7 cellular contexts compared by ENCODE assay signal in genomic region chr15:58931985-58932384, GRCh38. TPM values are rescaled to one million over a fixed set of nuclear protein-coding genes. Genes with fewer than 3 reads are reported as not detected.
DNase-seq lines count a peak whose midpoint lies in the region; ATAC-seq and TF ChIP-seq lines count a peak whose summit lies in the region.

No MANE protein-coding gene starts in this region.

- ATAC-seq in left colon (peak; percentile 34), GM21786 (IDR thresholded peaks at IDR 0.05; ENCODE audit: unreplicated experiment) (no peak)

- no peak for TF ChIP-seq CTCF in GM12864 (IDR thresholded peaks at IDR 0.05; ENCODE audit: low read depth, low read length, missing control alignments)
- no peak for TF ChIP-seq CTCF in astrocyte of the spinal cord (IDR thresholded peaks at IDR 0.05; ENCODE audit: low read depth, low read length)

- intact Hi-C loops in left colon (cut with DNase I, micrococcal nuclease): loop anchor here in 1 of 2 donors (5.0 kb wide), 1 partner anchor 160 kb away; the partner anchor contains the start of gene MINDY2

- peak overlapping the region; percentile 98 for H3K4me3 ChIP-seq in GM12864 (ENCODE audit: low read depth, low read length)
- H3K4me3 ChIP-seq in astrocyte of the spinal cord (ENCODE audit: low read depth, low read length): peak overlapping the region; percentile 63

- in situ Hi-C loops in astrocyte of the spinal cord (cut with HindIII; ENCODE audit: low sequenced_read_pairs): no loop called here

- DNase-seq in GM12864 (ENCODE audit: low read depth) (peak; percentile 31), MV-4-11 (lab: John Stamatoyannopoulos, UW) (peak; percentile 71), astrocyte of the spinal cord (ENCODE audit: low read depth, low spot score) (peak; percentile 50), left colon (peak in 1 of 2 donors; percentile 37), superior temporal gyrus (ENCODE audit: extremely low spot score) (peak; percentile 18)
- no peak for DNase-seq in stimulated activated CD8-positive, alpha-beta memory T cell treated with anti-CD3 and anti-CD28 coated beads, Interleukin-4, amount 100 ng/mL, for 48 hours

RNA-seq across cellular contexts. Expression of gene SLTM, which starts 1.5 kb away (rescaled TPM):
- total RNA-seq in left colon: 10 to 100 TPM; 68.3 to 87.5 TPM

RNA-seq across cellular contexts. Expression of gene RNF111, which starts 55.5 kb away (rescaled TPM):
- total RNA-seq in left colon: 10 to 100 TPM; 27.0 to 31.1 TPM
